Comparison of ENCODE assay signal across 1 cellular context in the genomic region with DNA sequence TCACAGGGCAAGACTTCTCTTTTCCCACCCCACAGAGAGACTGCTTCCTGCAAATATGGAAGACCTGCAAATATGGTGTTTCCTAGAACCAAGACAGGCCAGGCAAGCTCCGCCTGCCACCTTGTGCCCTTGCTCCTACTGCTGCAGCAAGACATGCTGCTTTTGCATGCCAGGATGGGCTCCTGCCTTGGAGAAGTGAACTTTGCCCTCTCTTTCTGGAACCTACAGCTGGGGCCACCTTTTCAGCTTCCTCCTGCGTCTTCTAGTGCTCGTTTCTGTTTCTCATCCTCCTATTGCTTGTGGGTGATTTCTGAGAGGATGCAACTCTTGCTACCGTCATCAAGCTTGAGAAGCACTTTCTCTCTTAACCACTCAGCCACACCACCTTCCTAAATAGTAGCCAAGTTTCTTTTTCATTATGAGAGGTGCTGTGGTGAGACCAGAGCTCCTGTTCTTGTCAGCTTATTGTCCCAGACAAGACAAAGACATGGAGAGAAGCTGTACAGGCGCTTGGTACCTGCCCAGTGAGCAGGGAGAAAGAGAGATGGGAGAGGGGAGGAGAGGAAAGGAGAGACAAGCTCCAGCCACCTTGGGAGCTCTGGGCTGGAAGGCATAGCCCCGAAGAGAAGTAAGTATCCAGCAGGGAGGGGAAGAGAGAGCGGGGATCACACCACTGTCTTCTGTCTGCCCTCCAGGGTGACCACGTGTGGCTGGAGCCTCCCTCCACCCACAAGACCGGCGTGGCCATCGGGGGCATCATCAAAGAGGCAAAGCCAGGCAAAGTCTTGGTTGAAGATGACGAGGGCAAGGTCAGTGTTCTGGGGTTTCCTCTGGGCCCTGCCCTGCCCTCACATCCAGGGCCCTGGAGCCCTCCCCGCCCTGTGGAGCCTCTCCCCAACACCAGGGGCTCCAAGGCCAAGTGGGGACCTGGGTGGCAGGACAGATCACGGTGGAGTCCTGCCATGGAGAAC.
TF ChIP-seq lines count a peak whose summit lies in the region.

No MANE protein-coding gene starts in this region.

TF ChIP-seq in GM12878, 131 proteins besides CTCF, POLR2A, EP300 and RAD21 (continued from another document and continues in another):
- TF ChIP-seq, protein P1, sequence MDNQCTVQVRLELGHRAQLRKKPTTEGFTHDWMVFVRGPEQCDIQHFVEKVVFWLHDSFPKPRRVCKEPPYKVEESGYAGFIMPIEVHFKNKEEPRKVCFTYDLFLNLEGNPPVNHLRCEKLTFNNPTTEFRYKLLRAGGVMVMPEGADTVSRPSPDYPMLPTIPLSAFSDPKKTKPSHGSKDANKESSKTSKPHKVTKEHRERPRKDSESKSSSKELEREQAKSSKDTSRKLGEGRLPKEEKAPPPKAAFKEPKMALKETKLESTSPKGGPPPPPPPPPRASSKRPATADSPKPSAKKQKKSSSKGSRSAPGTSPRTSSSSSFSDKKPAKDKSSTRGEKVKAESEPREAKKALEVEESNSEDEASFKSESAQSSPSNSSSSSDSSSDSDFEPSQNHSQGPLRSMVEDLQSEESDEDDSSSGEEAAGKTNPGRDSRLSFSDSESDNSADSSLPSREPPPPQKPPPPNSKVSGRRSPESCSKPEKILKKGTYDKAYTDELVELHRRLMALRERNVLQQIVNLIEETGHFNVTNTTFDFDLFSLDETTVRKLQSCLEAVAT (IDR thresholded peaks at IDR 0.05), result peak; percentile 73; the same call in 1 of the 2 replicates
- TF ChIP-seq, protein P2, sequence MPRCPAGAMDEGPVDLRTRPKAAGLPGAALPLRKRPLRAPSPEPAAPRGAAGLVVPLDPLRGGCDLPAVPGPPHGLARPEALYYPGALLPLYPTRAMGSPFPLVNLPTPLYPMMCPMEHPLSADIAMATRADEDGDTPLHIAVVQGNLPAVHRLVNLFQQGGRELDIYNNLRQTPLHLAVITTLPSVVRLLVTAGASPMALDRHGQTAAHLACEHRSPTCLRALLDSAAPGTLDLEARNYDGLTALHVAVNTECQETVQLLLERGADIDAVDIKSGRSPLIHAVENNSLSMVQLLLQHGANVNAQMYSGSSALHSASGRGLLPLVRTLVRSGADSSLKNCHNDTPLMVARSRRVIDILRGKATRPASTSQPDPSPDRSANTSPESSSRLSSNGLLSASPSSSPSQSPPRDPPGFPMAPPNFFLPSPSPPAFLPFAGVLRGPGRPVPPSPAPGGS (IDR thresholded peaks at IDR 0.05; ENCODE audit: borderline replicate concordance, insufficient read depth, low read depth, low read length, poor library complexity, severe bottlenecking), result no peak
- TF ChIP-seq ZNF274 (IDR thresholded peaks at IDR 0.05; ENCODE audit: insufficient read depth, insufficient read length), result no peak
- TF ChIP-seq MEF2B (IDR thresholded peaks at IDR 0.05; ENCODE audit: partially characterized antibody, poor library complexity, severe bottlenecking), result peak; percentile 87
- TF ChIP-seq, protein P3, sequence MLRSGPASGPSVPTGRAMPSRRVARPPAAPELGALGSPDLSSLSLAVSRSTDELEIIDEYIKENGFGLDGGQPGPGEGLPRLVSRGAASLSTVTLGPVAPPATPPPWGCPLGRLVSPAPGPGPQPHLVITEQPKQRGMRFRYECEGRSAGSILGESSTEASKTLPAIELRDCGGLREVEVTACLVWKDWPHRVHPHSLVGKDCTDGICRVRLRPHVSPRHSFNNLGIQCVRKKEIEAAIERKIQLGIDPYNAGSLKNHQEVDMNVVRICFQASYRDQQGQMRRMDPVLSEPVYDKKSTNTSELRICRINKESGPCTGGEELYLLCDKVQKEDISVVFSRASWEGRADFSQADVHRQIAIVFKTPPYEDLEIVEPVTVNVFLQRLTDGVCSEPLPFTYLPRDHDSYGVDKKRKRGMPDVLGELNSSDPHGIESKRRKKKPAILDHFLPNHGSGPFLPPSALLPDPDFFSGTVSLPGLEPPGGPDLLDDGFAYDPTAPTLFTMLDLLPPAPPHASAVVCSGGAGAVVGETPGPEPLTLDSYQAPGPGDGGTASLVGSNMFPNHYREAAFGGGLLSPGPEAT (IDR thresholded peaks at IDR 0.05; ENCODE audit: low read depth), result peak; percentile 78
- TF ChIP-seq KDM1A (IDR thresholded peaks at IDR 0.05; ENCODE audit: borderline replicate concordance), result no peak
- peak; percentile 83; the same call in 1 of the 2 replicates for TF ChIP-seq CHD2 (IDR thresholded peaks at IDR 0.05; ENCODE audit: borderline replicate concordance, low read depth, low read length)
- TF ChIP-seq ZNF24 (IDR thresholded peaks at IDR 0.05), result no peak
- TF ChIP-seq, protein P4, sequence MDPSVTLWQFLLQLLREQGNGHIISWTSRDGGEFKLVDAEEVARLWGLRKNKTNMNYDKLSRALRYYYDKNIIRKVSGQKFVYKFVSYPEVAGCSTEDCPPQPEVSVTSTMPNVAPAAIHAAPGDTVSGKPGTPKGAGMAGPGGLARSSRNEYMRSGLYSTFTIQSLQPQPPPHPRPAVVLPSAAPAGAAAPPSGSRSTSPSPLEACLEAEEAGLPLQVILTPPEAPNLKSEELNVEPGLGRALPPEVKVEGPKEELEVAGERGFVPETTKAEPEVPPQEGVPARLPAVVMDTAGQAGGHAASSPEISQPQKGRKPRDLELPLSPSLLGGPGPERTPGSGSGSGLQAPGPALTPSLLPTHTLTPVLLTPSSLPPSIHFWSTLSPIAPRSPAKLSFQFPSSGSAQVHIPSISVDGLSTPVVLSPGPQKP (IDR thresholded peaks at IDR 0.05; ENCODE audit: low read depth, low read length), result no peak
- 0 out of 2 replicates have a peak, but pooled peaks have one; percentile 40 for TF ChIP-seq ESRRA (IDR thresholded peaks at IDR 0.05; ENCODE audit: low read length)
- peak; percentile 81; the same call in 1 of the 2 replicates for TF ChIP-seq JUND (IDR thresholded peaks at IDR 0.05; ENCODE audit: low read depth, low read length)
- TF ChIP-seq ETV6 (conservative IDR thresholded peaks at IDR 0.05 in 1 of 2, IDR thresholded peaks at IDR 0.05 in 1 of 2; ENCODE audit: borderline replicate concordance in 1 of 2, low read depth in 1 of 2), result peak in 1 of 2 experiments; percentile 79; a peak in 2 of 4 replicates
- TF ChIP-seq BACH1 (IDR thresholded peaks at IDR 0.05; ENCODE audit: borderline replicate concordance), result peak; percentile 71
- no peak for TF ChIP-seq HDGF (IDR thresholded peaks at IDR 0.05)
- TF ChIP-seq SMAD1 (IDR thresholded peaks at IDR 0.05; ENCODE audit: low read depth, partially characterized antibody), result peak; percentile 46
- TF ChIP-seq, protein P5, sequence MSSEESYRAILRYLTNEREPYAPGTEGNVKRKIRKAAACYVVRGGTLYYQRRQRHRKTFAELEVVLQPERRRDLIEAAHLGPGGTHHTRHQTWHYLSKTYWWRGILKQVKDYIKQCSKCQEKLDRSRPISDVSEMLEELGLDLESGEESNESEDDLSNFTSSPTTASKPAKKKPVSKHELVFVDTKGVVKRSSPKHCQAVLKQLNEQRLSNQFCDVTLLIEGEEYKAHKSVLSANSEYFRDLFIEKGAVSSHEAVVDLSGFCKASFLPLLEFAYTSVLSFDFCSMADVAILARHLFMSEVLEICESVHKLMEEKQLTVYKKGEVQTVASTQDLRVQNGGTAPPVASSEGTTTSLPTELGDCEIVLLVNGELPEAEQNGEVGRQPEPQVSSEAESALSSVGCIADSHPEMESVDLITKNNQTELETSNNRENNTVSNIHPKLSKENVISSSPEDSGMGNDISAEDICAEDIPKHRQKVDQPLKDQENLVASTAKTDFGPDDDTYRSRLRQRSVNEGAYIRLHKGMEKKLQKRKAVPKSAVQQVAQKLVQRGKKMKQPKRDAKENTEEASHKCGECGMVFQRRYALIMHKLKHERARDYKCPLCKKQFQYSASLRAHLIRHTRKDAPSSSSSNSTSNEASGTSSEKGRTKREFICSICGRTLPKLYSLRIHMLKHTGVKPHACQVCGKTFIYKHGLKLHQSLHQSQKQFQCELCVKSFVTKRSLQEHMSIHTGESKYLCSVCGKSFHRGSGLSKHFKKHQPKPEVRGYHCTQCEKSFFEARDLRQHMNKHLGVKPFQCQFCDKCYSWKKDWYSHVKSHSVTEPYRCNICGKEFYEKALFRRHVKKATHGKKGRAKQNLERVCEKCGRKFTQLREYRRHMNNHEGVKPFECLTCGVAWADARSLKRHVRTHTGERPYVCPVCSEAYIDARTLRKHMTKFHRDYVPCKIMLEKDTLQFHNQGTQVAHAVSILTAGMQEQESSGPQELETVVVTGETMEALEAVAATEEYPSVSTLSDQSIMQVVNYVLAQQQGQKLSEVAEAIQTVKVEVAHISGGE (CRISPR knock-in tag; IDR thresholded peaks at IDR 0.05), result no peak
- peak; percentile 86; the same call in 2 of the 3 replicates for TF ChIP-seq POU2F2 (IDR thresholded peaks at IDR 0.05; ENCODE audit: borderline replicate concordance, low read depth, low read length)
- TF ChIP-seq NR2C2 (IDR thresholded peaks at IDR 0.05; ENCODE audit: borderline replicate concordance, control insufficient read depth, insufficient read length, low read depth), result peak; percentile 53
- TF ChIP-seq TAF1 (IDR thresholded peaks at IDR 0.05; ENCODE audit: borderline replicate concordance, low read depth, low read length), result peak; percentile 36; the same call in 1 of the 2 replicates
- TF ChIP-seq LARP7 (IDR thresholded peaks at IDR 0.05), result no peak
- TF ChIP-seq ZZZ3 (IDR thresholded peaks at IDR 0.05; ENCODE audit: control insufficient read depth, insufficient read length, low read depth), result no peak
- no peak for TF ChIP-seq PAX8 (IDR thresholded peaks at IDR 0.05)
- TF ChIP-seq MTA3 (IDR thresholded peaks at IDR 0.05; ENCODE audit: borderline replicate concordance, low read length), result no peak
- no peak for TF ChIP-seq WRNIP1 (IDR thresholded peaks at IDR 0.05; ENCODE audit: borderline replicate concordance, low read depth, low read length)
- TF ChIP-seq FOXK2 (IDR thresholded peaks at IDR 0.05), result peak; percentile 61
- peak; percentile 45; the same call in 1 of the 2 replicates for TF ChIP-seq POLR2AphosphoS5 (IDR thresholded peaks at IDR 0.05; ENCODE audit: low read length)
- TF ChIP-seq IKZF1 (conservative IDR thresholded peaks at IDR 0.05), result peak; percentile 94
- TF ChIP-seq, protein P6, sequence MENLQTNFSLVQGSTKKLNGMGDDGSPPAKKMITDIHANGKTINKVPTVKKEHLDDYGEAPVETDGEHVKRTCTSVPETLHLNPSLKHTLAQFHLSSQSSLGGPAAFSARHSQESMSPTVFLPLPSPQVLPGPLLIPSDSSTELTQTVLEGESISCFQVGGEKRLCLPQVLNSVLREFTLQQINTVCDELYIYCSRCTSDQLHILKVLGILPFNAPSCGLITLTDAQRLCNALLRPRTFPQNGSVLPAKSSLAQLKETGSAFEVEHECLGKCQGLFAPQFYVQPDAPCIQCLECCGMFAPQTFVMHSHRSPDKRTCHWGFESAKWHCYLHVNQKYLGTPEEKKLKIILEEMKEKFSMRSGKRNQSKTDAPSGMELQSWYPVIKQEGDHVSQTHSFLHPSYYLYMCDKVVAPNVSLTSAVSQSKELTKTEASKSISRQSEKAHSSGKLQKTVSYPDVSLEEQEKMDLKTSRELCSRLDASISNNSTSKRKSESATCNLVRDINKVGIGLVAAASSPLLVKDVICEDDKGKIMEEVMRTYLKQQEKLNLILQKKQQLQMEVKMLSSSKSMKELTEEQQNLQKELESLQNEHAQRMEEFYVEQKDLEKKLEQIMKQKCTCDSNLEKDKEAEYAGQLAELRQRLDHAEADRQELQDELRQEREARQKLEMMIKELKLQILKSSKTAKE (IDR thresholded peaks at IDR 0.05; ENCODE audit: low read depth, poor library complexity, severe bottlenecking), result peak; percentile 93
- peak; percentile 95 for TF ChIP-seq TBL1XR1 (IDR thresholded peaks at IDR 0.05; ENCODE audit: low read depth, low read length)
- TF ChIP-seq IKZF2 (IDR thresholded peaks at IDR 0.05), result peak; percentile 97
- TF ChIP-seq KAT2A (conservative IDR thresholded peaks at IDR 0.05; ENCODE audit: control insufficient read depth, low read depth, low read length), result no peak
- peak; percentile 91; the same call in 1 of the 2 replicates for TF ChIP-seq CBX5 (IDR thresholded peaks at IDR 0.05; ENCODE audit: low read depth)
- TF ChIP-seq RFX5 (IDR thresholded peaks at IDR 0.05; ENCODE audit: low read depth, low read length), result no peak
- TF ChIP-seq NR2F1 (conservative IDR thresholded peaks at IDR 0.05), result peak; percentile 88
- TF ChIP-seq, protein P7, sequence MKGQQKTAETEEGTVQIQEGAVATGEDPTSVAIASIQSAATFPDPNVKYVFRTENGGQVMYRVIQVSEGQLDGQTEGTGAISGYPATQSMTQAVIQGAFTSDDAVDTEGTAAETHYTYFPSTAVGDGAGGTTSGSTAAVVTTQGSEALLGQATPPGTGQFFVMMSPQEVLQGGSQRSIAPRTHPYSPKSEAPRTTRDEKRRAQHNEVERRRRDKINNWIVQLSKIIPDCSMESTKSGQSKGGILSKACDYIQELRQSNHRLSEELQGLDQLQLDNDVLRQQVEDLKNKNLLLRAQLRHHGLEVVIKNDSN (IDR thresholded peaks at IDR 0.05; ENCODE audit: borderline replicate concordance, extremely low read length, insufficient read depth, low read depth, low read length), result peak; percentile 50
- TF ChIP-seq DPF2 (IDR thresholded peaks at IDR 0.05), result peak; percentile 81; the same call in 1 of the 2 replicates
- no peak for TF ChIP-seq SUPT20H (IDR thresholded peaks at IDR 0.05; ENCODE audit: borderline replicate concordance, control insufficient read depth, low read depth, low read length)
- TF ChIP-seq, protein P8, sequence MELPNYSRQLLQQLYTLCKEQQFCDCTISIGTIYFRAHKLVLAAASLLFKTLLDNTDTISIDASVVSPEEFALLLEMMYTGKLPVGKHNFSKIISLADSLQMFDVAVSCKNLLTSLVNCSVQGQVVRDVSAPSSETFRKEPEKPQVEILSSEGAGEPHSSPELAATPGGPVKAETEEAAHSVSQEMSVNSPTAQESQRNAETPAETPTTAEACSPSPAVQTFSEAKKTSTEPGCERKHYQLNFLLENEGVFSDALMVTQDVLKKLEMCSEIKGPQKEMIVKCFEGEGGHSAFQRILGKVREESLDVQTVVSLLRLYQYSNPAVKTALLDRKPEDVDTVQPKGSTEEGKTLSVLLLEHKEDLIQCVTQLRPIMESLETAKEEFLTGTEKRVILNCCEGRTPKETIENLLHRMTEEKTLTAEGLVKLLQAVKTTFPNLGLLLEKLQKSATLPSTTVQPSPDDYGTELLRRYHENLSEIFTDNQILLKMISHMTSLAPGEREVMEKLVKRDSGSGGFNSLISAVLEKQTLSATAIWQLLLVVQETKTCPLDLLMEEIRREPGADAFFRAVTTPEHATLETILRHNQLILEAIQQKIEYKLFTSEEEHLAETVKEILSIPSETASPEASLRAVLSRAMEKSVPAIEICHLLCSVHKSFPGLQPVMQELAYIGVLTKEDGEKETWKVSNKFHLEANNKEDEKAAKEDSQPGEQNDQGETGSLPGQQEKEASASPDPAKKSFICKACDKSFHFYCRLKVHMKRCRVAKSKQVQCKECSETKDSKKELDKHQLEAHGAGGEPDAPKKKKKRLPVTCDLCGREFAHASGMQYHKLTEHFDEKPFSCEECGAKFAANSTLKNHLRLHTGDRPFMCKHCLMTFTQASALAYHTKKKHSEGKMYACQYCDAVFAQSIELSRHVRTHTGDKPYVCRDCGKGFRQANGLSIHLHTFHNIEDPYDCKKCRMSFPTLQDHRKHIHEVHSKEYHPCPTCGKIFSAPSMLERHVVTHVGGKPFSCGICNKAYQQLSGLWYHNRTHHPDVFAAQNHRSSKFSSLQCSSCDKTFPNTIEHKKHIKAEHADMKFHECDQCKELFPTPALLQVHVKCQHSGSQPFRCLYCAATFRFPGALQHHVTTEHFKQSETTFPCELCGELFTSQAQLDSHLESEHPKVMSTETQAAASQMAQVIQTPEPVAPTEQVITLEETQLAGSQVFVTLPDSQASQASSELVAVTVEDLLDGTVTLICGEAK (IDR thresholded peaks at IDR 0.05; ENCODE audit: borderline replicate concordance), result no peak
- peak; percentile 73; the same call in 1 of the 2 replicates for TF ChIP-seq ZBED1 (IDR thresholded peaks at IDR 0.05; ENCODE audit: borderline replicate concordance)
- peak; percentile 88 for TF ChIP-seq NBN (IDR thresholded peaks at IDR 0.05)
- TF ChIP-seq TCF7 (IDR thresholded peaks at IDR 0.05; ENCODE audit: borderline replicate concordance), result no peak
- peak; percentile 83 for TF ChIP-seq ATF7 (IDR thresholded peaks at IDR 0.05; ENCODE audit: low read depth)
- no peak for TF ChIP-seq STAT1 (conservative IDR thresholded peaks at IDR 0.05)
